Comparison of ENCODE assay signal across 7 cellular contexts in genomic region chr7:99380032-99380822, GRCh38. TPM values are rescaled to one million over a fixed set of nuclear protein-coding genes. Genes with fewer than 3 reads are reported as not detected.
DNase-seq lines count a peak whose midpoint lies in the region; ATAC-seq, FAIRE-seq and TF ChIP-seq lines count a peak whose summit lies in the region.

No MANE protein-coding gene starts in this region.

- WGBS in mesendoderm (ENCODE audit: extremely low coverage, insufficient coverage, low lambda C conversion rate): no CpG with 5 or more reads among the region's 12 CpGs
- 36% methylated on average over 10 of the region's 12 CpGs for WGBS in suprapubic skin

- no peak overlapping the region for H2BK5ac ChIP-seq in mesendoderm (ENCODE audit: low read length)

- H3K27ac ChIP-seq in caudate nucleus (ENCODE audit: low read depth, low read length): peak overlapping the region; percentile 62
- H3K27ac ChIP-seq in mesendoderm (ENCODE audit: low read depth, low read length): no peak overlapping the region
- peak overlapping the region; percentile 69 for H3K27ac ChIP-seq in suprapubic skin

- H3K79me2 ChIP-seq in mesendoderm (ENCODE audit: control insufficient read depth, insufficient read depth, low read length): peaks cover 13% of the 10 kb centered on the region

- H3K4me2 ChIP-seq in mesendoderm (ENCODE audit: low read length): no peak overlapping the region

- peak; percentile 35 for ATAC-seq in GM18870 (IDR thresholded peaks at IDR 0.05; ENCODE audit: unreplicated experiment)
- peak; percentile 41 for ATAC-seq in HG02840 (IDR thresholded peaks at IDR 0.05; ENCODE audit: low FRiP score, unreplicated experiment)

- H2AK5ac ChIP-seq in mesendoderm (ENCODE audit: low read length): no peak overlapping the region

- H3K9ac ChIP-seq in mesendoderm (ENCODE audit: low read length): no peak overlapping the region

- H3K79me1 ChIP-seq in mesendoderm (ENCODE audit: low read length): peaks cover 26% of the 10 kb centered on the region

- TF ChIP-seq CTCF in suprapubic skin (IDR thresholded peaks at IDR 0.05): no peak

- no peak overlapping the region for H3K23ac ChIP-seq in mesendoderm (ENCODE audit: low read length)

- no peak overlapping the region for H3K18ac ChIP-seq in mesendoderm (ENCODE audit: low read length)

- no peaks in the 10 kb centered on the region for H3K9me3 ChIP-seq in suprapubic skin

- no peaks in the 10 kb centered on the region for H3K27me3 ChIP-seq in mesendoderm (ENCODE audit: insufficient read depth, low read length, poor library complexity)
- H3K27me3 ChIP-seq in suprapubic skin: no peaks in the 10 kb centered on the region

- H3K36me3 ChIP-seq in mesendoderm (ENCODE audit: control insufficient read depth, insufficient read depth, low read length) (peaks cover 2% of the 10 kb centered on the region), suprapubic skin (peaks cover 8% of the 10 kb centered on the region)

- no peak overlapping the region for H3K4ac ChIP-seq in mesendoderm (ENCODE audit: low read depth, low read length)

- H2BK120ac ChIP-seq in mesendoderm (ENCODE audit: low read depth, low read length): no peak overlapping the region

- no peak overlapping the region for H4K8ac ChIP-seq in mesendoderm (ENCODE audit: low read depth, low read length)

- peak; percentile 89 for DNase-seq in RCC 7860 (ENCODE audit: low spot score)
- peak in 46 of 61 donors; percentile 13 to 93 (median 66) for DNase-seq in caudate nucleus (lab: John Stamatoyannopoulos, UW)
- DNase-seq in mesendoderm: peak; percentile 59
- DNase-seq in suprapubic skin (ENCODE audit: low spot score in 2 of 2): no peak
- no peak for DNase-seq in GM19240 (ENCODE audit: insufficient read length, low spot score)

- no peak overlapping the region for H3K4me3 ChIP-seq in mesendoderm (ENCODE audit: low read length)
- H3K4me3 ChIP-seq in suprapubic skin: peak overlapping the region; percentile 31

- H3K56ac ChIP-seq in mesendoderm (ENCODE audit: low read length): peak overlapping the region; percentile 64

- no peak for TF ChIP-seq EP300 in suprapubic skin (IDR thresholded peaks at IDR 0.05)

- H2BK15ac ChIP-seq in mesendoderm (replicated peaks; ENCODE audit: low read depth): no peak overlapping the region

- peak; percentile 61 for FAIRE-seq in RCC 7860 (lab: Jason Lieb, UNC)

- TF ChIP-seq POLR2A in suprapubic skin (IDR thresholded peaks at IDR 0.05): no peak

- H3K4me1 ChIP-seq in mesendoderm (ENCODE audit: control insufficient read depth, low read depth, low read length) (peaks cover 4% of the 10 kb centered on the region), suprapubic skin (peaks cover 49% of the 10 kb centered on the region)

- H4K5ac ChIP-seq in mesendoderm (ENCODE audit: low read length): no peak overlapping the region

RNA-seq across cellular contexts. Expression of gene ARPC1B, which starts 5.7 kb away (rescaled TPM):
- polyA plus RNA-seq in mesendoderm (2013, experiment 1 of 2): 49.0 TPM
- 46.9 TPM for polyA plus RNA-seq in mesendoderm (2013, experiment 2 of 2)
- 10 to 100 TPM; 48.9 to 66.9 (median 64.2) TPM for total RNA-seq in suprapubic skin

RNA-seq across cellular contexts. Expression of gene PDAP1, which starts 28.2 kb away (rescaled TPM):
- polyA plus RNA-seq in mesendoderm (2013, experiment 1 of 2): 160 TPM
- polyA plus RNA-seq in mesendoderm (2013, experiment 2 of 2): 164 TPM
- 10 to 100 TPM; 47.2 to 68.5 (median 48.3) TPM for total RNA-seq in suprapubic skin

RNA-seq across cellular contexts. Expression of gene BUD31, which starts 28.5 kb away (rescaled TPM):
- 150 TPM for polyA plus RNA-seq in mesendoderm (2013, experiment 1 of 2)
- polyA plus RNA-seq in mesendoderm (2013, experiment 2 of 2): 161 TPM
- total RNA-seq in suprapubic skin: 10 to 100 TPM; 50.3 to 71.4 (median 60.3) TPM

RNA-seq across cellular contexts. Expression of gene ARPC1A, which starts 54.5 kb away (rescaled TPM):
- polyA plus RNA-seq in mesendoderm (2013, experiment 1 of 2): 204 TPM
- 207 TPM for polyA plus RNA-seq in mesendoderm (2013, experiment 2 of 2)
- total RNA-seq in suprapubic skin: 100 to 1,000 TPM in 3 of 4 donors, 10 to 100 TPM in 1; 98.1 to 169 (median 140) TPM

RNA-seq across cellular contexts. Expression of gene PTCD1, which starts 58.4 kb away (rescaled TPM):
- polyA plus RNA-seq in mesendoderm (2013, experiment 1 of 2): 5.1 TPM
- 5.0 TPM for polyA plus RNA-seq in mesendoderm (2013, experiment 2 of 2)
- 10 to 100 TPM in 2 of 4 donors, 1 to 10 TPM in 2; 7.7 to 14.8 (median 10.7) TPM for total RNA-seq in suprapubic skin

Comparison
In these comparisons a context has a peak if more than half of its experiments do, and no peak if none do; other contexts are left out.
1. DNase-seq: peak in RCC 7860 (single experiment), caudate nucleus (46 of 61) and mesendoderm (single experiment); none in suprapubic skin (0 of 2) and GM19240 (single experiment).